Comparison of ENCODE assay signal across 19 cellular contexts in genomic region chr4:189304755-189305154, GRCh38.
"Had no signal": no experiment of that assay in that cellular context is flagged by ENCODE, and none has a peak within 500 bp of the region (broad histone marks: within the 10 kb centered on the region; RNA-seq: fewer than 3 reads in every experiment).

No MANE protein-coding gene starts in this region.

- H3K4me3 ChIP-seq: pancreas had no signal

- H3K4me1 ChIP-seq: foreskin keratinocyte, pancreas had no signal

- H3K27ac Mint-ChIP-seq: activated CD4-positive, alpha-beta memory T cell treated with anti-CD3 and anti-CD28 coated beads, Interleukin-2, amount 10 ng/mL, durations not matched to agents 7 days and 5 days; activated CD4-positive, alpha-beta T cell treated with anti-CD3 and anti-CD28 coated beads for 36 hours; activated naive CD4-positive, alpha-beta T cell treated with anti-CD3 and anti-CD28 coated beads, Interleukin-2, amount 50 U/mL, for 72 hours; dendritic cell treated with granulocyte-macrophage colony-stimulating factor and Interleukin-4, amounts not matched to agents 40 ng/mL and 50 ng/mL, for 4 days; immature natural killer cell; naive thymus-derived CD4-positive, alpha-beta T cell; stimulated activated effector memory CD8-positive, alpha-beta T cell treated with anti-CD3 and anti-CD28 coated beads, Interleukin-12 subunit alpha, Interleukin-12 subunit beta, amount 100 ng/mL, for 72 hours; T-helper 17 cell had no signal

- DNase-seq: activated CD4-positive, alpha-beta memory T cell treated with anti-CD3 and anti-CD28 coated beads, Interleukin-2, amount 10 ng/mL, durations not matched to agents 7 days and 5 days; activated CD4-positive, alpha-beta T cell treated with anti-CD3 and anti-CD28 coated beads for 36 hours; activated gamma-delta T cell; activated T-cell treated with anti-CD3 and anti-CD28 coated beads, Interleukin-2, amount 50 U/mL, for 48 hours; amygdala; effector memory CD4-positive, alpha-beta T cell; erythroblast; immature natural killer cell; naive thymus-derived CD4-positive, alpha-beta T cell; pancreas; stimulated activated CD4-positive, alpha-beta T cell treated with anti-CD3 and anti-CD28 coated beads, Interleukin-12 subunit alpha, Interleukin-12 subunit beta, amount 100 ng/mL, for 4 hours; stimulated activated CD4-positive, alpha-beta T cell treated with anti-CD3 and anti-CD28 coated beads, Interleukin-2, amount 100 ng/mL, for 24 hours; T-helper 17 cell had no signal

- H3K27me3 ChIP-seq: foreskin keratinocyte, pancreas had no signal

- H3K4me1 Mint-ChIP-seq: activated CD4-positive, alpha-beta memory T cell treated with anti-CD3 and anti-CD28 coated beads, Interleukin-2, amount 10 ng/mL, durations not matched to agents 7 days and 5 days; activated CD4-positive, alpha-beta T cell treated with anti-CD3 and anti-CD28 coated beads for 36 hours; central memory CD8-positive, alpha-beta T cell; immature natural killer cell; naive thymus-derived CD4-positive, alpha-beta T cell; stimulated activated effector memory CD8-positive, alpha-beta T cell treated with anti-CD3 and anti-CD28 coated beads, Interleukin-12 subunit alpha, Interleukin-12 subunit beta, amount 100 ng/mL, for 72 hours; T-helper 17 cell had no signal

- H3K9me3 ChIP-seq: pancreas had no signal

- H3K27me3 Mint-ChIP-seq: activated CD4-positive, alpha-beta memory T cell treated with anti-CD3 and anti-CD28 coated beads, Interleukin-2, amount 10 ng/mL, durations not matched to agents 7 days and 5 days; activated CD4-positive, alpha-beta T cell treated with anti-CD3 and anti-CD28 coated beads for 36 hours; central memory CD8-positive, alpha-beta T cell; dendritic cell treated with granulocyte-macrophage colony-stimulating factor and Interleukin-4, amounts not matched to agents 40 ng/mL and 50 ng/mL, for 4 days; T-helper 17 cell had no signal

- H3K4me3 Mint-ChIP-seq: activated CD4-positive, alpha-beta memory T cell treated with anti-CD3 and anti-CD28 coated beads, Interleukin-2, amount 10 ng/mL, durations not matched to agents 7 days and 5 days; activated CD4-positive, alpha-beta T cell treated with anti-CD3 and anti-CD28 coated beads for 36 hours; central memory CD8-positive, alpha-beta T cell; dendritic cell treated with granulocyte-macrophage colony-stimulating factor and Interleukin-4, amounts not matched to agents 40 ng/mL and 50 ng/mL, for 4 days; immature natural killer cell; naive thymus-derived CD4-positive, alpha-beta T cell; stimulated activated effector memory CD8-positive, alpha-beta T cell treated with anti-CD3 and anti-CD28 coated beads, Interleukin-12 subunit alpha, Interleukin-12 subunit beta, amount 100 ng/mL, for 72 hours; T-helper 17 cell had no signal

- H3K9me3 Mint-ChIP-seq: dendritic cell treated with granulocyte-macrophage colony-stimulating factor and Interleukin-4, amounts not matched to agents 40 ng/mL and 50 ng/mL, for 4 days had no signal

- H3K36me3 Mint-ChIP-seq: activated naive CD4-positive, alpha-beta T cell treated with anti-CD3 and anti-CD28 coated beads, Interleukin-2, amount 50 U/mL, for 72 hours; brain; immature natural killer cell; naive thymus-derived CD4-positive, alpha-beta T cell; stimulated activated effector memory CD8-positive, alpha-beta T cell treated with anti-CD3 and anti-CD28 coated beads, Interleukin-12 subunit alpha, Interleukin-12 subunit beta, amount 100 ng/mL, for 72 hours had no signal

- H3K36me3 ChIP-seq: pancreas had no signal

- H3K27ac ChIP-seq: foreskin keratinocyte, pancreas had no signal

- ATAC-seq: foreskin keratinocyte; naive thymus-derived CD4-positive, alpha-beta T cell; pancreas; T-helper 17 cell had no signal
